ENCODE assay signal across 23 cellular contexts in genomic region chr11:57474751-57475115, GRCh38. TPM values are rescaled to one million over a fixed set of nuclear protein-coding genes. Genes with fewer than 3 reads are reported as not detected.
DNase-seq lines count a peak whose midpoint lies in the region; ATAC-seq, FAIRE-seq and TF ChIP-seq lines count a peak whose summit lies in the region.
"Had no signal": no experiment of that assay in that cellular context is flagged by ENCODE, and none has a peak within 500 bp of the region (broad histone marks: within the 10 kb centered on the region; RNA-seq: fewer than 3 reads in every experiment).

No MANE protein-coding gene starts in this region.

- H3K36me3 ChIP-seq in BLaER1 treated with 17β-estradiol and CSF1 and Interleukin-3, amounts not matched to agents 10 nM and 100 nM, result peaks cover 0 to 29% (median 7%) of the 10 kb centered on the region in 11 experiments; a peak in 14 of 22 replicates
- no peaks in the 10 kb centered on the region for H3K36me3 ChIP-seq in spleen
- H3K36me3 ChIP-seq: esophagus squamous epithelium, gastroesophageal sphincter, SJCRH30, thoracic aorta had no signal

- no peaks in the 10 kb centered on the region for H3K9me3 Mint-ChIP-seq in immature natural killer cell
- H3K9me3 Mint-ChIP-seq: nephron progenitor cell; stimulated activated memory B cell treated with anti-CD40 and anti-IgM and Interleukin-4, amounts not matched to agents 10 μg/mL and 1 μg/mL and 100 μg/mL, for 72 hours; T-helper 1 cell treated with Interleukin-12 subunit alpha and Interleukin-12 subunit beta and Interleukin-4 antibody, amounts not matched to agents 30 μg/mL and 1 μg/mL, for 36 hours had no signal

- H3K27me3 ChIP-seq in BLaER1 treated with 17β-estradiol and CSF1 and Interleukin-3, amounts not matched to agents 10 nM and 100 nM, result peaks cover 0 to 9% (median 0%) of the 10 kb centered on the region in 11 experiments; a peak in 2 of 22 replicates
- H3K27me3 ChIP-seq in spleen (replicated peaks in 1 of 7), result peaks cover 0 to 51% (median 13%) of the 10 kb centered on the region in 7 donors

- DNase-seq in GM12891 (ENCODE audit: insufficient read length, low spot score), result no peak
- DNase-seq in T-helper 17 cell, result no peak
- no peak for DNase-seq in immature natural killer cell
- DNase-seq in NCI-H1105 treated with DMSO at 0.1 percent for 48 hours (lab: John Stamatoyannopoulos, UW), result no peak
- no peak for DNase-seq in stimulated activated CD4-positive, alpha-beta T cell treated with anti-CD3 and anti-CD28 coated beads, Interleukin-15, amount 100 ng/mL, for 24 hours
- DNase-seq in spleen, result no peak
- DNase-seq: activated CD4-positive, alpha-beta T cell treated with anti-CD3 and anti-CD28 coated beads, Interleukin-2, amount 50 U/mL, for 1 hour; activated CD8-positive, alpha-beta memory T cell treated with anti-CD3 and anti-CD28 coated beads, Interleukin-2, amount 50 U/mL, for 48 hours; activated gamma-delta T cell; Calu3; effector memory CD4-positive, alpha-beta T cell; esophagus squamous epithelium; MM.1S; nephron progenitor cell; SJCRH30 had no signal

- H3K9ac ChIP-seq in BLaER1 treated with 17β-estradiol and CSF1 and Interleukin-3, amounts not matched to agents 10 nM and 100 nM, result peak overlapping the region in 10 of 11 experiments; percentile 56 to 83 (median 79); a peak in 18 of 22 replicates

- peak overlapping the region; percentile 5 for H3K4me3 Mint-ChIP-seq in T-helper 17 cell
- peak overlapping the region; percentile 59 to 84 (median 81) for H3K4me3 Mint-ChIP-seq in immature natural killer cell
- H3K4me3 Mint-ChIP-seq: stimulated activated memory B cell treated with anti-CD40 and anti-IgM and Interleukin-4, amounts not matched to agents 10 μg/mL and 1 μg/mL and 100 μg/mL, for 72 hours; T-helper 1 cell treated with Interleukin-12 subunit alpha and Interleukin-12 subunit beta and Interleukin-4 antibody, amounts not matched to agents 30 μg/mL and 1 μg/mL, for 36 hours had no signal

- peak overlapping the region; percentile 87 to 98 (median 95) for H3K4me2 ChIP-seq in BLaER1 treated with 17β-estradiol and CSF1 and Interleukin-3, amounts not matched to agents 10 nM and 100 nM

- H3K36me3 Mint-ChIP-seq in T-helper 17 cell (ENCODE audit: low read depth) (no peaks in the 10 kb centered on the region), immature natural killer cell (no peaks in the 10 kb centered on the region)
- H3K36me3 Mint-ChIP-seq: stimulated activated memory B cell treated with anti-CD40 and anti-IgM and Interleukin-4, amounts not matched to agents 10 μg/mL and 1 μg/mL and 100 μg/mL, for 72 hours had no signal

- TF ChIP-seq CTCF in spleen (IDR thresholded peaks at IDR 0.05 in 8 of 11, conservative IDR thresholded peaks at IDR 0.05 in 3 of 11), result no peak

- H3K4me3 ChIP-seq in BLaER1 treated with 17β-estradiol and CSF1 and Interleukin-3, amounts not matched to agents 10 nM and 100 nM, result peak overlapping the region in 7 of 10 experiments; percentile 47 to 61 (median 50); a peak in 14 of 20 replicates
- H3K4me3 ChIP-seq in spleen, result no peak overlapping the region
- H3K4me3 ChIP-seq: esophagus squamous epithelium, gastroesophageal sphincter, SJCRH30, thoracic aorta had no signal

- H3K4me1 Mint-ChIP-seq in T-helper 17 cell (peaks cover 20% of the 10 kb centered on the region), immature natural killer cell (peaks cover 35% of the 10 kb centered on the region in 2 donors)

- H3K27ac ChIP-seq in BLaER1 treated with 17β-estradiol and CSF1 and Interleukin-3, amounts not matched to agents 10 nM and 100 nM, result peak overlapping the region in 10 of 11 experiments; percentile 18 to 95 (median 90); a peak in 18 of 22 replicates
- no peak overlapping the region for H3K27ac ChIP-seq in spleen
- H3K27ac ChIP-seq: esophagus squamous epithelium, gastroesophageal sphincter, SJCRH30, thoracic aorta had no signal

- no peaks in the 10 kb centered on the region for H4K20me1 ChIP-seq in BLaER1 treated with 17β-estradiol and CSF1 and Interleukin-3, amounts not matched to agents 10 nM and 100 nM

- TF ChIP-seq POLR2A in GM12891 (IDR thresholded peaks at IDR 0.05; ENCODE audit: low read depth, low read length) (no peak), spleen (IDR thresholded peaks at IDR 0.05) (no peak)

- H3K27me3 Mint-ChIP-seq in T-helper 17 cell (peaks cover 28% of the 10 kb centered on the region), immature natural killer cell (ENCODE audit: low read depth in 3 of 3) (peaks cover 2 to 3% (median 2%) of the 10 kb centered on the region in 3 donors)

- H3K27ac Mint-ChIP-seq in T-helper 17 cell (no peak overlapping the region), immature natural killer cell (peak overlapping the region in 1 of 6 donors; percentile 29)
- H3K27ac Mint-ChIP-seq: nephron progenitor cell; stimulated activated memory B cell treated with anti-CD40 and anti-IgM and Interleukin-4, amounts not matched to agents 10 μg/mL and 1 μg/mL and 100 μg/mL, for 72 hours; T-helper 1 cell treated with Interleukin-12 subunit alpha and Interleukin-12 subunit beta and Interleukin-4 antibody, amounts not matched to agents 30 μg/mL and 1 μg/mL, for 36 hours had no signal

- WGBS in spleen, 5 donors, result 57 to 66% (median 61%) methylated on average over 6 of the region's 6 CpGs

- FAIRE-seq in GM12891 (lab: Jason Lieb, UNC), result peak; percentile 38

- H3K4me1 ChIP-seq in BLaER1 treated with 17β-estradiol and CSF1 and Interleukin-3, amounts not matched to agents 10 nM and 100 nM, result peaks cover 33 to 86% (median 80%) of the 10 kb centered on the region in 10 experiments
- H3K4me1 ChIP-seq in spleen, result peaks cover 8 to 41% (median 36%) of the 10 kb centered on the region in 6 donors
- H3K4me1 ChIP-seq: SJCRH30 had no signal

- H3K9me3 ChIP-seq in BLaER1 treated with 17β-estradiol and CSF1 and Interleukin-3, amounts not matched to agents 10 nM and 100 nM (replicated peaks in 1 of 11), result no peaks in the 10 kb centered on the region
- H3K9me3 ChIP-seq in T-helper 17 cell (ENCODE audit: control insufficient read depth, low read length, poor library complexity, severe bottlenecking), result no peaks in the 10 kb centered on the region
- H3K9me3 ChIP-seq in spleen, result no peaks in the 10 kb centered on the region
- H3K9me3 ChIP-seq: esophagus squamous epithelium, gastroesophageal sphincter, SJCRH30, thoracic aorta had no signal

- intact Hi-C loops in spleen (cut with DNase I; ENCODE audit: low total_unique reads), result no loop called here

- no peak for ATAC-seq in T-helper 17 cell
- no peak for ATAC-seq in HG03280 (IDR thresholded peaks at IDR 0.05; ENCODE audit: unreplicated experiment)
- ATAC-seq: gastroesophageal sphincter; HCT116; sciatic nerve; stimulated activated memory B cell treated with anti-CD40 and anti-IgM and Interleukin-4, amounts not matched to agents 10 μg/mL and 1 μg/mL and 100 μg/mL, for 72 hours had no signal

TF ChIP-seq in GM12891, 5 proteins besides CTCF, POLR2A, EP300 and RAD21:
- TF ChIP-seq POU2F2 (IDR thresholded peaks at IDR 0.05; ENCODE audit: low read depth, low read length) (no peak), TAF1 (IDR thresholded peaks at IDR 0.05; ENCODE audit: low read depth, low read length) (no peak), SPI1 (IDR thresholded peaks at IDR 0.05; ENCODE audit: low read depth, low read length) (no peak), POLR2AphosphoS5 (IDR thresholded peaks at IDR 0.05; ENCODE audit: low read depth, low read length) (no peak), PAX5 (IDR thresholded peaks at IDR 0.05; ENCODE audit: insufficient read depth, low read length, severe bottlenecking) (no peak)

RNA-seq across cellular contexts. Expression of gene RTN4RL2, which starts 14.4 kb away (rescaled TPM):
- not detected for polyA plus RNA-seq in GM12891 (2012; ENCODE audit: low read depth, missing spikeins)
- total RNA-seq in T-helper 17 cell (under 1 TPM in 1 of 2 donors, not detected in 1; 0.23 TPM), spleen (1 to 10 TPM in 1 of 7 donors, under 1 TPM in 6; 0.37 to 2.0 (median 0.49) TPM)
- polyA plus RNA-seq in immature natural killer cell (under 1 TPM; 0.38 to 0.71 (median 0.68) TPM), spleen (under 1 TPM; 0.15 to 0.73 (median 0.29) TPM)

RNA-seq across cellular contexts. Expression of gene SLC43A1, which starts 40.8 kb away (rescaled TPM):
- 6.2 TPM for polyA plus RNA-seq in GM12891 (2012; ENCODE audit: low read depth, missing spikeins)
- total RNA-seq in T-helper 17 cell, result 1 to 10 TPM; 7.8 to 8.0 TPM
- 10 to 100 TPM; 15.8 to 20.3 (median 17.5) TPM for polyA plus RNA-seq in immature natural killer cell
- total RNA-seq in spleen, result 10 to 100 TPM in 5 of 7 donors, 1 to 10 TPM in 2; 7.0 to 16.1 (median 13.0) TPM
- polyA plus RNA-seq in spleen, result 1 to 10 TPM; 6.2 to 8.4 (median 6.4) TPM

RNA-seq across cellular contexts. Expression of gene SLC43A3, which starts 47.8 kb away (rescaled TPM):
- 74.8 TPM for polyA plus RNA-seq in GM12891 (2012; ENCODE audit: low read depth, missing spikeins)
- 10 to 100 TPM; 12.1 to 13.8 TPM for total RNA-seq in T-helper 17 cell
- 10 to 100 TPM; 11.4 to 17.1 (median 12.4) TPM for polyA plus RNA-seq in immature natural killer cell
- 10 to 100 TPM; 29.9 to 72.5 (median 41.7) TPM for total RNA-seq in spleen
- 10 to 100 TPM; 15.2 to 29.1 (median 20.9) TPM for polyA plus RNA-seq in spleen

RNA-seq across cellular contexts. Expression of gene TIMM10, which starts 55.8 kb away (rescaled TPM):
- polyA plus RNA-seq in GM12891 (2012; ENCODE audit: low read depth, missing spikeins), result 127 TPM
- total RNA-seq in T-helper 17 cell (10 to 100 TPM; 17.0 to 19.1 TPM), spleen (10 to 100 TPM; 28.1 to 58.7 (median 39.0) TPM)
- polyA plus RNA-seq in immature natural killer cell (100 to 1,000 TPM in 1 of 3 donors, 10 to 100 TPM in 2; 52.9 to 101 (median 55.7) TPM), spleen (10 to 100 TPM; 38.7 to 57.4 (median 56.1) TPM)

Comparison
In these comparisons a context has a peak if more than half of its experiments do, and no peak if none do; other contexts are left out.
1. H3K27ac ChIP-seq: peak in BLaER1 treated with 17β-estradiol and CSF1 and Interleukin-3, amounts not matched to agents 10 nM and 100 nM (10 of 11); none in spleen (0 of 8).
2. H3K4me3 ChIP-seq: peak in BLaER1 treated with 17β-estradiol and CSF1 and Interleukin-3, amounts not matched to agents 10 nM and 100 nM (7 of 10); none in spleen (0 of 8).